In the genomic region with DNA sequence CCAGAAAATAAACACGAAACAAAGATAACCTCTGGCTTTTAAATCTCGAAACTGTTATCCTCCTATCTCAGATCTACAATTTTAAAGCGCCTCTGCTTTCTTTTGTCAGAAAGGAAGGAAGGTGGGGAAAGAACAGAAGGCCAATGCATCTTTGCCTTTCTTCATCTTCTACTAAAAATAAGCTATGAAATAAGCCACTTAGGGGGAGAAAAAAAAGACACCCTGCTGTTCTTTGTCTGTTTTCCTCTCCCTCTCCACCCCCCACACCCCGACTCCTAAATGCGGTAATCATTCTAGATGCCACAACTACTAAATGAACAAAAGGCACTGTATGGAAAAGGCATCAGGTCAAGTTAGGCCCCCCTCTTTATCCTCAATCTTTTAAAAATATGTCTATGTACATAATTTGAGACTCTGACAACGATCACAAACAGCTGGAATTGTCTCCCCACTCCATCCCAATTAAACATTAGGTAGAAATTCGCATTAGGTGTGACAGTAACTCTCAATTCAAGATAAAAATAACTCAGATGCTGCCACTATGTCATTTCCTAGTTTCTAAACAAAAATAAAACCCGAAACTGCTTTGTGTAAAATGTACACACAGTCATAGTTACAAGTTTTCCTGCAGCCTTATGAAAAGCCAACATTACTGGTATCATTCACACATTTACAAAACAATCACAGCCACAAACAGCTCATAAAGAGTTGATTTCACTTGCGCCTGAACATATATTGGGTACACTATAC, we compare ENCODE assay signal across 8 cellular contexts. TPM values are rescaled to one million over a fixed set of nuclear protein-coding genes. Genes with fewer than 3 reads are reported as not detected.
DNase-seq lines count a peak whose midpoint lies in the region; ATAC-seq and TF ChIP-seq lines count a peak whose summit lies in the region.

No MANE protein-coding gene starts in this region.

- H3K4me3 ChIP-seq in mucosa of stomach (ENCODE audit: low read length) = peak overlapping the region; percentile 92

- no peak overlapping the region for H3K4me3 Mint-ChIP-seq in HFFc6

- DNase-seq in NCI-H82 (lab: John Stamatoyannopoulos, UW) (peak; percentile 55), NCI-H82 treated with DMSO at 0.1 percent for 48 hours (lab: John Stamatoyannopoulos, UW; ENCODE audit: unreplicated experiment) (no peak), cerebellar cortex (ENCODE audit: low spot score) (peak; percentile 38), HFFc6 (no peak)

- no peaks in the 10 kb centered on the region for H3K36me3 ChIP-seq in mucosa of stomach (ENCODE audit: control insufficient read depth, insufficient read depth, low read length)

- no peaks in the 10 kb centered on the region for H3K9me3 Mint-ChIP-seq in HFFc6

- TF ChIP-seq CTCF in HFFc6 (IDR thresholded peaks at IDR 0.05) = no peak

- peaks cover 18% of the 10 kb centered on the region for H3K4me1 Mint-ChIP-seq in HFFc6 (ENCODE audit: low read depth)

- no peaks in the 10 kb centered on the region for H3K27me3 ChIP-seq in mucosa of stomach (ENCODE audit: control insufficient read depth, insufficient read depth, low read length)

- no peaks in the 10 kb centered on the region for H3K9me3 ChIP-seq in mucosa of stomach (ENCODE audit: control insufficient read depth, low read length)

- H3K9ac ChIP-seq in mucosa of stomach (ENCODE audit: low read length) = peak overlapping the region; percentile 98

- H3K27ac Mint-ChIP-seq in HFFc6 = no peak overlapping the region

- H3K4me1 ChIP-seq in mucosa of stomach (ENCODE audit: control insufficient read depth, insufficient read depth, low read length) = peaks cover 29% of the 10 kb centered on the region

- peaks cover 7% of the 10 kb centered on the region; the same call in 1 of the 2 replicates for H3K27me3 Mint-ChIP-seq in HFFc6 (ENCODE audit: insufficient read depth)

- peak; percentile 22 for ATAC-seq in HG03469 (IDR thresholded peaks at IDR 0.05; ENCODE audit: unreplicated experiment)
- ATAC-seq in GM18909 (IDR thresholded peaks at IDR 0.05; ENCODE audit: poor library complexity, unreplicated experiment) = no peak
- ATAC-seq in HG03175 (IDR thresholded peaks at IDR 0.05; ENCODE audit: unreplicated experiment) = no peak

- H3K36me3 Mint-ChIP-seq in HFFc6 (ENCODE audit: low read depth) = peaks cover under 1% of the 10 kb centered on the region

RNA-seq across cellular contexts. Expression of a gene that starts 2.4 kb away (rescaled TPM):
- total RNA-seq in HFFc6 (2021; fragmentation: NEBNext Ultra II Directional; extraction: Animal tissue kit (Norgen Biotek cat#: 25700)) = 100 to 1,000 TPM in 4 of 6 experiments, 10 to 100 TPM in 2; 89.7 to 108 (median 105) TPM

Comparison
In these comparisons a context has a peak if more than half of its experiments do, and no peak if none do; other contexts are left out.
1. DNase-seq: peak in NCI-H82 (single experiment) and cerebellar cortex (single experiment); none in NCI-H82 treated with DMSO at 0.1 percent for 48 hours (single experiment) and HFFc6 (single experiment).